ENCODE assay signal across 1 cellular context in genomic region chr6:28711325-28711724, GRCh38.
TF ChIP-seq lines count a peak whose summit lies in the region.

No MANE protein-coding gene starts in this region.

TF ChIP-seq in GM23338, 12 proteins besides CTCF, POLR2A, EP300 and RAD21 (continued from another document):
- TF ChIP-seq ZNF462 (CRISPR knock-in tag; IDR thresholded peaks at IDR 0.05), result no peak
- no peak for TF ChIP-seq REST (IDR thresholded peaks at IDR 0.05; ENCODE audit: unreplicated experiment)
- TF ChIP-seq JUNB (IDR thresholded peaks at IDR 0.05; ENCODE audit: unreplicated experiment), result no peak
